8 cellular contexts compared by ENCODE assay signal in genomic region chr9:127803507-127804352, GRCh38. TPM values are rescaled to one million over a fixed set of nuclear protein-coding genes. Genes with fewer than 3 reads are reported as not detected.
DNase-seq lines count a peak whose midpoint lies in the region; ATAC-seq and TF ChIP-seq lines count a peak whose summit lies in the region.

No MANE protein-coding gene starts in this region.

- CTCF ChIA-PET in PC-3 (lab: Charles Lee): no interaction called here

- H3K27me3 ChIP-seq in PC-3 (ENCODE audit: low read length): no peaks in the 10 kb centered on the region
- H3K27me3 ChIP-seq in thyroid gland: no peaks in the 10 kb centered on the region

- H3K27ac ChIP-seq in PC-3 (ENCODE audit: low read length): peak overlapping the region; percentile 90
- H3K27ac ChIP-seq in caudate nucleus (ENCODE audit: low read depth, low read length): peak overlapping the region; percentile 87
- peak overlapping the region; percentile 53 to 91 (median 76) for H3K27ac ChIP-seq in thyroid gland

- DNase-seq in NCI-H345 (lab: John Stamatoyannopoulos, UW) (peak; percentile 17), NCI-H345 treated with DMSO at 0.1 percent for 48 hours (lab: John Stamatoyannopoulos, UW; ENCODE audit: unreplicated experiment) (no peak), PC-3 (peak; percentile 84), caudate nucleus (lab: John Stamatoyannopoulos, UW) (peak in 1 of 61 donors; percentile 41), lower leg skin (ENCODE audit: low spot score in 2 of 2) (no peak), thyroid gland (peak; percentile 46 to 52), NCI-H82 (lab: John Stamatoyannopoulos, UW) (no peak)

- no peak for TF ChIP-seq CTCF in PC-3 (conservative IDR thresholded peaks at IDR 0.05; ENCODE audit: low read depth, low read length)
- TF ChIP-seq CTCF in lower leg skin (IDR thresholded peaks at IDR 0.05): no peak
- TF ChIP-seq CTCF in thyroid gland (IDR thresholded peaks at IDR 0.05): no peak

- H3K4me2 ChIP-seq in PC-3 (ENCODE audit: low read length): peak overlapping the region; percentile 85

- H3K4me1 ChIP-seq in PC-3 (ENCODE audit: insufficient read depth, low read length) (peaks cover 27% of the 10 kb centered on the region), thyroid gland (peaks cover 11 to 28% of the 10 kb centered on the region in 2 donors)

- no peaks in the 10 kb centered on the region for H3K9me2 ChIP-seq in PC-3 (replicated peaks; ENCODE audit: low read length)

- H3K4me3 ChIP-seq in PC-3 (ENCODE audit: low read length): peak overlapping the region; percentile 88
- H3K4me3 ChIP-seq in lower leg skin (ENCODE audit: low read depth, poor library complexity, severe bottlenecking): peak overlapping the region; percentile 24
- H3K4me3 ChIP-seq in thyroid gland (replicated peaks in 1 of 3): peak overlapping the region; percentile 8 to 64 (median 44)

- peaks cover 36% of the 10 kb centered on the region for H3K79me2 ChIP-seq in PC-3 (ENCODE audit: low read length)

- H4K20me1 ChIP-seq in PC-3 (ENCODE audit: low read length): no peaks in the 10 kb centered on the region

- no peaks in the 10 kb centered on the region for H3F3A ChIP-seq in PC-3 (ENCODE audit: low read length, unreplicated experiment)

- intact Hi-C loops in PC-3 (cut with micrococcal nuclease): loop anchor here (5.0 kb wide), 1 partner anchor 109 kb away; no protein-coding TSS in a partner anchor
- intact Hi-C loops in lower leg skin (cut with DNase I; ENCODE audit: low total_unique reads): no loop called here
- intact Hi-C loops in thyroid gland (cut with DNase I): no loop called here

- no peaks in the 10 kb centered on the region for H3K9me3 ChIP-seq in PC-3 (ENCODE audit: low read length)
- H3K9me3 ChIP-seq in thyroid gland: no peaks in the 10 kb centered on the region

- 37% methylated on average over 18 of the region's 18 CpGs for WGBS in lower leg skin, 2 donors
- 34 to 50% methylated on average over 13 to 18 of the region's 18 CpGs for WGBS in thyroid gland, 2 donors

- H2AFZ ChIP-seq in PC-3 (ENCODE audit: low read length): peak overlapping the region; percentile 46; the same call in 1 of the 2 replicates

- TF ChIP-seq POLR2A in lower leg skin (IDR thresholded peaks at IDR 0.05) (no peak), thyroid gland (IDR thresholded peaks at IDR 0.05) (no peak)

- POLR2A ChIA-PET in PC-3 (lab: Charles Lee; ENCODE audit: unreplicated experiment): no interaction called here

- ATAC-seq in PC-3 (peak; percentile 39), HG03520 (IDR thresholded peaks at IDR 0.05; ENCODE audit: unreplicated experiment) (no peak)

- TSS peak; percentile 94 for BruUV-seq in PC-3 (replicated peaks; lab: Mats Ljungman, UMichigan)

- H3K36me3 ChIP-seq in PC-3 (ENCODE audit: low read depth, low read length) (peaks cover 11% of the 10 kb centered on the region; the same call in 1 of the 2 replicates), thyroid gland (peaks cover 14 to 22% of the 10 kb centered on the region in 2 donors)

- H3K9ac ChIP-seq in PC-3 (ENCODE audit: low read length): peak overlapping the region; percentile 98

RNA-seq across cellular contexts. Expression of gene FPGS, which starts 1.0 kb away (rescaled TPM):
- total RNA-seq in PC-3 (2014; rRNA removed) (78.5 and 133 TPM in 2 replicates), lower leg skin (10 to 100 TPM; 21.3 to 46.5 (median 37.4) TPM), thyroid gland (10 to 100 TPM; 58.5 to 78.0 (median 62.1) TPM)

RNA-seq across cellular contexts. Expression of gene CDK9, which starts 17.9 kb away (rescaled TPM):
- total RNA-seq in PC-3 (2014; rRNA removed) (37.3 and 39.2 TPM in 2 replicates), lower leg skin (10 to 100 TPM; 60.7 to 96.3 (median 70.7) TPM), thyroid gland (10 to 100 TPM; 47.5 to 85.2 (median 78.3) TPM)

RNA-seq across cellular contexts. Expression of gene SH2D3C, which starts 25.3 kb away (rescaled TPM):
- total RNA-seq in PC-3 (2014; rRNA removed) (0.26 and 1.0 TPM in 2 replicates), lower leg skin (1 to 10 TPM; 1.9 to 8.5 (median 5.3) TPM), thyroid gland (10 to 100 TPM; 10.0 to 24.9 (median 18.2) TPM)

RNA-seq across cellular contexts. Expression of gene ENG, which starts 50.7 kb away (rescaled TPM):
- total RNA-seq in PC-3 (2014; rRNA removed) (1.1 and 1.2 TPM in 2 replicates), lower leg skin (10 to 100 TPM; 12.0 to 51.1 (median 19.6) TPM), thyroid gland (100 to 1,000 TPM in 1 of 4 donors, 10 to 100 TPM in 3; 45.6 to 115 (median 51.1) TPM)

Comparison
In these comparisons a context has a peak if more than half of its experiments do, and no peak if none do; other contexts are left out.
1. DNase-seq: peak in NCI-H345 (single experiment), PC-3 (single experiment) and thyroid gland (2 of 2); none in NCI-H345 treated with DMSO at 0.1 percent for 48 hours (single experiment), lower leg skin (0 of 2) and NCI-H82 (single experiment).
2. H3K4me3 ChIP-seq: peak in every context shown above with its lines; median percentile 88 in PC-3; 44 in thyroid gland; 24 in lower leg skin.
3. Peak in every context shown above with its lines, with median percentiles within 50 percentile points of each other: H3K27ac ChIP-seq.